ENCODE assay signal across 8 cellular contexts in genomic region chr19:17777840-17778620, GRCh38. TPM values are rescaled to one million over a fixed set of nuclear protein-coding genes. Genes with fewer than 3 reads are reported as not detected.
A peak's percentile ranks its signal among the peaks of the same experiment; 100 is the strongest.
DNase-seq lines count a peak whose midpoint lies in the region; ATAC-seq, FAIRE-seq and TF ChIP-seq lines count a peak whose summit lies in the region.

No MANE protein-coding gene starts in this region.

- no peak overlapping the region for H3K4me3 Mint-ChIP-seq in T-helper 17 cell

- H3K9ac ChIP-seq in duodenal mucosa (ENCODE audit: low read depth in 1 of 2, low read length in 2 of 2), result no peak overlapping the region

- H3K4me3 ChIP-seq in right atrium auricular region, result peak overlapping the region in 1 of 2 donors; percentile 4
- H3K4me3 ChIP-seq in duodenal mucosa (ENCODE audit: low read depth in 1 of 2, low read length in 2 of 2), result peak overlapping the region; percentile 32 to 47
- H3K4me3 ChIP-seq in aorta (ENCODE audit: low read length in 2 of 2), result no peak overlapping the region

- H3K36me3 ChIP-seq in right atrium auricular region (no peaks in the 10 kb centered on the region), duodenal mucosa (ENCODE audit: control insufficient read depth in 1 of 2, insufficient read depth in 2 of 2, low read length in 2 of 2) (no peaks in the 10 kb centered on the region), aorta (ENCODE audit: control insufficient read depth in 1 of 2, insufficient read depth in 2 of 2, low read length in 1 of 2) (no peaks in the 10 kb centered on the region)

- H3K4me1 Mint-ChIP-seq in T-helper 17 cell, result peaks cover 22% of the 10 kb centered on the region

- H3K4me1 ChIP-seq in right atrium auricular region (peaks cover 0 to 11% of the 10 kb centered on the region in 2 donors), duodenal mucosa (ENCODE audit: control insufficient read depth in 1 of 2, insufficient read depth in 2 of 2, low read length in 2 of 2) (peaks cover 11 to 13% of the 10 kb centered on the region in 2 donors), aorta (ENCODE audit: control insufficient read depth in 1 of 2, insufficient read depth in 2 of 2, low read length in 2 of 2) (no peaks in the 10 kb centered on the region)

- peaks cover 6% of the 10 kb centered on the region for H3K36me3 Mint-ChIP-seq in T-helper 17 cell (ENCODE audit: low read depth)

- H3K9me3 ChIP-seq in right atrium auricular region, result no peaks in the 10 kb centered on the region
- no peaks in the 10 kb centered on the region for H3K9me3 ChIP-seq in T-helper 17 cell (ENCODE audit: control insufficient read depth, low read length, poor library complexity, severe bottlenecking)
- H3K9me3 ChIP-seq in duodenal mucosa (ENCODE audit: control insufficient read depth in 1 of 2, low read length in 2 of 2), result no peaks in the 10 kb centered on the region
- H3K9me3 ChIP-seq in aorta (ENCODE audit: control insufficient read depth, low read length), result no peaks in the 10 kb centered on the region

- peaks cover 0 to 7% of the 10 kb centered on the region in 2 donors for H3K27me3 ChIP-seq in right atrium auricular region
- no peaks in the 10 kb centered on the region for H3K27me3 ChIP-seq in duodenal mucosa (ENCODE audit: control insufficient read depth in 1 of 2, insufficient read depth in 2 of 2, low read length in 2 of 2)
- H3K27me3 ChIP-seq in aorta (ENCODE audit: control insufficient read depth in 1 of 2, insufficient read depth in 2 of 2, low read length in 1 of 2), result no peaks in the 10 kb centered on the region

- DNase-seq in Right ventricle myocardium inferior (ENCODE audit: missing footprints), result peak; percentile 90
- no peak for DNase-seq in right atrium auricular region (ENCODE audit: low spot score)
- DNase-seq in T-helper 17 cell, result no peak
- peak; percentile 73 for DNase-seq in mucosa of gallbladder (ENCODE audit: low spot score)
- peak; percentile 79 to 88 for DNase-seq in aorta
- no peak for DNase-seq in NCI-H1436 (lab: John Stamatoyannopoulos, UW)
- DNase-seq in RCC 7860 (ENCODE audit: low spot score), result no peak

- intact Hi-C loops in Right ventricle myocardium inferior (cut with DNase I) (no loop called here), aorta (cut with DNase I) (loop anchor here in 1 of 2 donors (5.0 kb wide), 1 partner anchor 76 kb away; no protein-coding TSS in a partner anchor)

- no peak overlapping the region for H3K27ac Mint-ChIP-seq in T-helper 17 cell

- TF ChIP-seq CTCF in right atrium auricular region (IDR thresholded peaks at IDR 0.05), result no peak

- no peak for FAIRE-seq in RCC 7860 (lab: Jason Lieb, UNC)

- ATAC-seq in Right ventricle myocardium inferior, result peak; percentile 47
- peak; percentile 53 for ATAC-seq in T-helper 17 cell
- ATAC-seq in aorta (ENCODE audit: low FRiP score), result peak; percentile 53

- no peak overlapping the region for H3K27ac ChIP-seq in right atrium auricular region
- H3K27ac ChIP-seq in duodenal mucosa (ENCODE audit: low read depth, low read length), result no peak overlapping the region
- no peak overlapping the region for H3K27ac ChIP-seq in aorta (ENCODE audit: low read depth in 1 of 2, low read length in 2 of 2)

- no peaks in the 10 kb centered on the region for H3K27me3 Mint-ChIP-seq in T-helper 17 cell

- WGBS in aorta, 2 donors, result 33 to 36% methylated on average over 22 to 25 of the region's 25 CpGs

RNA-seq across cellular contexts. Expression of gene B3GNT3, which starts 16.9 kb away (rescaled TPM):
- not detected for total RNA-seq in Right ventricle myocardium inferior
- not detected for total RNA-seq in right atrium auricular region
- total RNA-seq in T-helper 17 cell, result under 1 TPM; 0.52 to 0.94 TPM
- 243 TPM for total RNA-seq in mucosa of gallbladder
- 1 to 10 TPM in 1 of 2 donors, under 1 TPM in 1; 0.42 to 1.9 TPM for total RNA-seq in aorta
- 1 to 10 TPM in 1 of 2 donors, not detected in 1; 4.5 TPM for polyA plus RNA-seq in aorta

RNA-seq across cellular contexts. Expression of gene FCHO1, which starts 26.8 kb away (rescaled TPM):
- total RNA-seq in Right ventricle myocardium inferior (0.24 TPM), right atrium auricular region (1 to 10 TPM in 1 of 2 donors, under 1 TPM in 1; 0.19 to 1.3 TPM), T-helper 17 cell (10 to 100 TPM; 69.2 to 71.9 TPM), mucosa of gallbladder (19.8 TPM), aorta (1 to 10 TPM; 2.9 to 6.9 TPM)
- 1 to 10 TPM; 1.5 to 1.6 TPM for polyA plus RNA-seq in aorta

RNA-seq across cellular contexts. Expression of gene INSL3, which starts 43.3 kb away (rescaled TPM):
- not detected for total RNA-seq in Right ventricle myocardium inferior
- total RNA-seq in right atrium auricular region, result not detected
- 1 to 10 TPM; 5.0 to 9.1 TPM for total RNA-seq in T-helper 17 cell
- total RNA-seq in mucosa of gallbladder, result not detected
- total RNA-seq in aorta, result not detected
- not detected for polyA plus RNA-seq in aorta

RNA-seq across cellular contexts. Expression of gene MAP1S, which starts 58.8 kb away (rescaled TPM):
- 26.0 TPM for total RNA-seq in Right ventricle myocardium inferior
- total RNA-seq in right atrium auricular region, result 10 to 100 TPM; 26.8 to 31.2 TPM
- 10 to 100 TPM; 34.6 to 36.0 TPM for total RNA-seq in T-helper 17 cell
- total RNA-seq in mucosa of gallbladder, result 92.3 TPM
- 10 to 100 TPM; 53.6 to 60.1 TPM for total RNA-seq in aorta
- polyA plus RNA-seq in aorta, result 10 to 100 TPM in 1 of 2 donors, 1 to 10 TPM in 1; 9.9 to 18.9 TPM

Comparison
In these comparisons a context has a peak if more than half of its experiments do, and no peak if none do; other contexts are left out.
1. DNase-seq: peak in Right ventricle myocardium inferior (single experiment), mucosa of gallbladder (single experiment) and aorta (2 of 2); none in right atrium auricular region (single experiment), T-helper 17 cell (0 of 3), NCI-H1436 (single experiment) and RCC 7860 (single experiment).
2. H3K4me3 ChIP-seq: peak in duodenal mucosa (2 of 2); none in aorta (0 of 2).
3. RNA of gene B3GNT3, which starts 16.9 kb away (total RNA-seq): 243 TPM in mucosa of gallbladder (single experiment); 0.42 to 1.9 TPM in aorta, 0.52 to 0.94 TPM in T-helper 17 cell, not detected in Right ventricle myocardium inferior (single experiment) and not detected in right atrium auricular region; every median in the first group is over 10 times any median in the second.
4. Peak in every context shown above with its lines, with median percentiles within 50 percentile points of each other: ATAC-seq.